ENCODE assay signal across 25 cellular contexts in the genomic region with DNA sequence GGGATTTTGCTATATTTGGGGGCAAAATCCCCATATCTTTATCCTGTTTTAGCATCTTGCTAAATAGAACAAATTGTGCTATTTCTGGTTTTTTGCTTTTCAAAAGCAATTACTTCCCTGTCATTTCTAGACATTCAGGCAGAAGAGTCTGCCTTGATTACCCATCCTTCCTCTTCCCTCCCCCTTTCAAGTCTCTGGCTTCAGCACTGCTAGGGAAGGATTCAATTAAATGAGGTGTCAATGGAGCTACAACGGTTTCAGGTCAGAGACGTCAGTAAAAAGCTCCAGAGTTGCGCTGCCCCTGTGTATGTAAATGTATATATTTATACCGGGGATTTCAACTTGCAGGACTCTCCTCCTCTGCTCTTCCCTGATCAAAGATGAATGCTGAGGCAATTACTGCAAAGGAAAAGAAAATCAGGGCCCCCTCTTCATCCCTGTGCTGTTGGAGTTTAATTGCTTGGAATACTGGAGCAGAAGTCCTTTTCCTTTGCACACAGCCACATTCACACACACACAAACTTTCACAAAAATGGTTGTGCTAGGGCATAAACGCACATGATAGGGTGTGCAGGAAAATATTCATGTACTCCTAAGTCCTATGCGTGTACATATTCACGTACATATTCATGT.
"Had no signal": no experiment of that assay in that cellular context is flagged by ENCODE, and none has a peak within 500 bp of the region (broad histone marks: within the 10 kb centered on the region; RNA-seq: fewer than 3 reads in every experiment).

No MANE protein-coding gene starts in this region.

- H3K4me1 Mint-ChIP-seq: activated CD4-positive, alpha-beta T cell treated with anti-CD3 and anti-CD28 coated beads for 36 hours had no signal

- H3K4me3 Mint-ChIP-seq: activated CD4-positive, alpha-beta T cell treated with anti-CD3 and anti-CD28 coated beads for 36 hours; activated naive CD8-positive, alpha-beta T cell; activated T-cell treated with anti-CD3 and anti-CD28 coated beads, Interleukin-2, amount 50 U/mL, for 72 hours; nephron had no signal

- H3K9me3 ChIP-seq: body of pancreas, colonic mucosa, esophagus squamous epithelium, gastrocnemius medialis, testis, transverse colon had no signal

- H3K4me3 ChIP-seq: body of pancreas, cardiac muscle cell, colonic mucosa, esophagus squamous epithelium, gastrocnemius medialis, testis, transverse colon had no signal

- H3K27ac Mint-ChIP-seq: activated CD4-positive, alpha-beta T cell treated with anti-CD3 and anti-CD28 coated beads for 36 hours; activated naive CD8-positive, alpha-beta T cell; activated T-cell treated with anti-CD3 and anti-CD28 coated beads, Interleukin-2, amount 50 U/mL, for 72 hours had no signal

- H3K27me3 Mint-ChIP-seq: activated CD4-positive, alpha-beta T cell treated with anti-CD3 and anti-CD28 coated beads for 36 hours had no signal

- H3K27me3 ChIP-seq: body of pancreas, cardiac muscle cell, colonic mucosa, esophagus squamous epithelium, gastrocnemius medialis, testis, transverse colon had no signal

- DNase-seq: activated CD4-positive, alpha-beta T cell treated with anti-CD3 and anti-CD28 coated beads for 36 hours; activated CD4-positive, CD25-positive, alpha-beta regulatory T cell; activated naive CD4-positive, alpha-beta T cell treated with Interleukin-2 at 50 U/mL for 16 hours; activated T-cell treated with anti-CD3 and anti-CD28 coated beads for 4 hours; activated T-cell treated with anti-CD3 and anti-CD28 coated beads, Interleukin-2, amount 50 U/mL, for 72 hours; aorta; body of pancreas; cerebellar nuclear complex; colonic mucosa; effector CD8-positive, alpha-beta T cell; esophagus squamous epithelium; gastrocnemius medialis; glutamatergic neuron; islet precursor cell; left ventricle myocardium superior; occipital lobe; stimulated activated CD4-positive, alpha-beta T cell treated with anti-CD3 and anti-CD28 coated beads, Interleukin-2, amount 100 ng/mL, for 48 hours; stimulated activated naive CD8-positive, alpha-beta T cell treated with anti-CD3 and anti-CD28 coated beads, Interleukin-15, Interleukin-2, amounts not matched to agents 100 U/mL and 50 U/mL, for 24 hours; T-helper 1 cell; testis had no signal

- H3K36me3 ChIP-seq: cardiac muscle cell, colonic mucosa, esophagus squamous epithelium, gastrocnemius medialis, transverse colon had no signal

- H3K4me1 ChIP-seq: colonic mucosa, esophagus squamous epithelium, gastrocnemius medialis, testis had no signal

- H3K27ac ChIP-seq: body of pancreas, cardiac muscle cell, colonic mucosa, epithelial cell of prostate, esophagus squamous epithelium, gastrocnemius medialis, testis, transverse colon had no signal

- ATAC-seq: activated CD4-positive, alpha-beta T cell treated with anti-CD3 and anti-CD28 coated beads for 36 hours; activated T-cell treated with anti-CD3 and anti-CD28 coated beads, Interleukin-2, amount 50 U/mL, for 72 hours; body of pancreas; gastrocnemius medialis; left ventricle myocardium superior; stimulated activated naive CD8-positive, alpha-beta T cell treated with anti-CD3 and anti-CD28 coated beads, Interleukin-15, Interleukin-2, amounts not matched to agents 100 U/mL and 50 U/mL, for 24 hours had no signal
